ENCODE assay signal across 1 cellular context in genomic region chr12:53098982-53099651, GRCh38.
TF ChIP-seq lines count a peak whose summit lies in the region.

No MANE protein-coding gene starts in this region.

TF ChIP-seq in K562, 482 proteins besides CTCF, POLR2A, EP300 and RAD21 (continued from another document and continues in another):
- TF ChIP-seq ZNF395 (CRISPR knock-in tag; IDR thresholded peaks at IDR 0.05) (no peak), E2F1 (CRISPR knock-in tag; IDR thresholded peaks at IDR 0.05) (no peak), ZFX (CRISPR knock-in tag; IDR thresholded peaks at IDR 0.05) (no peak), ZNF740 (CRISPR knock-in tag; IDR thresholded peaks at IDR 0.05) (no peak), ZNF740 (tag; IDR thresholded peaks at IDR 0.05) (no peak), HNRNPH1 (optimal IDR thresholded peaks at IDR 0.05; ENCODE audit: low read depth, low read length) (no peak), SREBF1 (IDR thresholded peaks at IDR 0.05; ENCODE audit: borderline replicate concordance, low read depth, low read length) (no peak), SMARCA4 (IDR thresholded peaks at IDR 0.05) (no peak), AFF4 (CRISPR knock-in tag; IDR thresholded peaks at IDR 0.05) (no peak), EP400 (IDR thresholded peaks at IDR 0.05) (peak; percentile 57), ZNF589 (CRISPR knock-in tag; IDR thresholded peaks at IDR 0.05; ENCODE audit: low read depth) (no peak), ETS2 (tag; IDR thresholded peaks at IDR 0.05; ENCODE audit: borderline replicate concordance, poor library complexity, severe bottlenecking) (no peak), RBBP5 (IDR thresholded peaks at IDR 0.05; ENCODE audit: borderline replicate concordance, insufficient read depth, low read length, poor library complexity, severe bottlenecking) (no peak), VEZF1 (CRISPR knock-in tag; IDR thresholded peaks at IDR 0.05) (peak; percentile 99), ZNF184 (CRISPR knock-in tag; IDR thresholded peaks at IDR 0.05) (no peak), HDAC8 (tag; IDR thresholded peaks at IDR 0.05) (no peak), KDM2B (CRISPR knock-in tag; IDR thresholded peaks at IDR 0.05) (no peak), ZNF766 (CRISPR knock-in tag; conservative IDR thresholded peaks at IDR 0.05) (no peak), GABPB1 (CRISPR knock-in tag; IDR thresholded peaks at IDR 0.05) (peak; percentile 47; the same call in 1 of the 2 replicates), CTCFL (IDR thresholded peaks at IDR 0.05; ENCODE audit: borderline replicate concordance, insufficient read depth, low read depth, low read length, poor library complexity, severe bottlenecking) (peak; percentile 35), CCAR2 (IDR thresholded peaks at IDR 0.05; ENCODE audit: low read depth, low read length) (no peak), E2F3 (CRISPR knock-in tag; IDR thresholded peaks at IDR 0.05) (no peak), ZNF263 (CRISPR knock-in tag; IDR thresholded peaks at IDR 0.05; ENCODE audit: borderline replicate concordance) (no peak), ZBED1 (IDR thresholded peaks at IDR 0.05) (no peak), ZSCAN29 (IDR thresholded peaks at IDR 0.05) (no peak), CREBBP (IDR thresholded peaks at IDR 0.05; ENCODE audit: low read depth, low read length) (no peak), ZBTB12 (CRISPR knock-in tag; IDR thresholded peaks at IDR 0.05) (no peak), TCF7 (IDR thresholded peaks at IDR 0.05; ENCODE audit: borderline replicate concordance) (no peak), E2F6 (IDR thresholded peaks at IDR 0.05; ENCODE audit: borderline replicate concordance in 1 of 2, extremely low read depth in 1 of 2, insufficient read depth in 1 of 2, insufficient read length in 1 of 2, low read depth in 1 of 2, low read length in 1 of 2, poor library complexity in 1 of 2, severe bottlenecking in 1 of 2) (no peak), ZNF224 (CRISPR knock-in tag; IDR thresholded peaks at IDR 0.05) (no peak), ZNF444 (CRISPR knock-in tag; IDR thresholded peaks at IDR 0.05) (no peak), NFATC3 (IDR thresholded peaks at IDR 0.05) (no peak), BRCA1 (IDR thresholded peaks at IDR 0.05) (no peak), BRCA1 (CRISPR knock-in tag; IDR thresholded peaks at IDR 0.05) (no peak), NR0B1 (IDR thresholded peaks at IDR 0.05; ENCODE audit: partially characterized antibody) (no peak), EWSR1 (IDR thresholded peaks at IDR 0.05; ENCODE audit: borderline replicate concordance, low read depth, partially characterized antibody) (no peak), THRAP3 (IDR thresholded peaks at IDR 0.05; ENCODE audit: borderline replicate concordance) (no peak), ZFP91 (CRISPR knock-in tag; IDR thresholded peaks at IDR 0.05) (no peak), NCOA2 (IDR thresholded peaks at IDR 0.05; ENCODE audit: partially characterized antibody in 2 of 2) (no peak)
